ENCODE assay signal across 4 cellular contexts in the genomic region with DNA sequence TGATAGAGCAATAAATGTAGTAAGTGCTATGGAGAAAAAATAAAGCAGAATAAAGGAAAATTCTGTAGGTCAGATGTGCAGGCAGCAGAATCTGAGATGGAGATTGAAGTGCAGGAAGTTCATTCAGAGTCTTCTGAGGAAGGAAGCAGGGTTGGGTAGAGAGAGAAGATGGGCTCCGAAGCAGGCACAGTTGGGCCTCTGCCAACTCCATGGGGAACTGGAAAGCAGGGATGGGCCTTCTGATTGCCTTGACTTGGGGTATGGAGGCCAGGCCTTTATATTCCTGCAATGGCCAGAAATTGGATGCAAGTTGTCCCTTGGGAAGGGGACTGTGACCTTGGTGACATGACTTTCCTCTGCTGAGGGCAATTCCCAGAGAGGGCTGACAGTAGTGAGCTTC. TPM values are rescaled to one million over a fixed set of nuclear protein-coding genes. Genes with fewer than 3 reads are reported as not detected.
"Had no signal": no experiment of that assay in that cellular context is flagged by ENCODE, and none has a peak within 500 bp of the region (broad histone marks: within the 10 kb centered on the region; RNA-seq: fewer than 3 reads in every experiment).

No MANE protein-coding gene starts in this region.

RNA-seq across cellular contexts. Expression of a gene that starts 42.6 kb away (rescaled TPM):
- total RNA-seq: H4, H7, HepG2, HT1080 had no signal
